1 cellular context compared by ENCODE assay signal in the genomic region with DNA sequence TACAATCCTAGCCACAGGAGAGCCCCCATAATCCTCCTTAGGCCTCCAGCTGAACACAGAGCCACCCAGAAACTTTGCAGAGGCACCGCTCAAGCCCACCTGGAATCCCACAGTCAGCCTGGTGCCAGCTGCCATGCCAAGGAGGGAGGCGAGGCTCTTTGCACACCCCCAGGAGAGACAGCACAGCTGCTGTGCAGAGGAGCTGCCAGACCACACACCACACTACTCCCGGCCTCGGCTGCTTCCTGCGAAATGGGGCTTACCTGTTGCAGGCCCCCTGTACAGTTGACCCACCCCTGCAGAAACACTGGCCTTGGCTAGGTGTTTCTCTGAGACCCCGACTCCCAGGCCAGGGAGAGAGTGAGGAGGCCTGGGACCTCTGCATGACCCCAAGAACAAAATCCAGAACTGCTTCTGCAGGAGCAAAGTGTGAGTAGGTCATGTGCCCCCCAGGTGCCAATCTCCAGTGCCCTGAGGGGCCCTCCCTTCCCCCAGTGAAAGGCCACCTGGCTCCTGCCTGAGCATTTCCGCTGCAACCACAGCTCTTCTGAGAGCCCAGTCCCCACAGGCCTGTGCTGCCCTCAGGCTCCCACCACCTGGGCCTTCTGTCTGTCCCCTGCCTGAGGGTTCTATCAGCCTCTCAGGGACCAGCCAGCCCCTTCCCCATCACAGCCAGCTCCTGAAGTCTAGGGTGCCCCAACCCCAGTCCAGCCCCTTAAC.
TF ChIP-seq lines count a peak whose summit lies in the region.

No MANE protein-coding gene starts in this region.

TF ChIP-seq in GM23338, 12 proteins besides CTCF, POLR2A, EP300 and RAD21 (continued from another document):
- TF ChIP-seq, protein P1, sequence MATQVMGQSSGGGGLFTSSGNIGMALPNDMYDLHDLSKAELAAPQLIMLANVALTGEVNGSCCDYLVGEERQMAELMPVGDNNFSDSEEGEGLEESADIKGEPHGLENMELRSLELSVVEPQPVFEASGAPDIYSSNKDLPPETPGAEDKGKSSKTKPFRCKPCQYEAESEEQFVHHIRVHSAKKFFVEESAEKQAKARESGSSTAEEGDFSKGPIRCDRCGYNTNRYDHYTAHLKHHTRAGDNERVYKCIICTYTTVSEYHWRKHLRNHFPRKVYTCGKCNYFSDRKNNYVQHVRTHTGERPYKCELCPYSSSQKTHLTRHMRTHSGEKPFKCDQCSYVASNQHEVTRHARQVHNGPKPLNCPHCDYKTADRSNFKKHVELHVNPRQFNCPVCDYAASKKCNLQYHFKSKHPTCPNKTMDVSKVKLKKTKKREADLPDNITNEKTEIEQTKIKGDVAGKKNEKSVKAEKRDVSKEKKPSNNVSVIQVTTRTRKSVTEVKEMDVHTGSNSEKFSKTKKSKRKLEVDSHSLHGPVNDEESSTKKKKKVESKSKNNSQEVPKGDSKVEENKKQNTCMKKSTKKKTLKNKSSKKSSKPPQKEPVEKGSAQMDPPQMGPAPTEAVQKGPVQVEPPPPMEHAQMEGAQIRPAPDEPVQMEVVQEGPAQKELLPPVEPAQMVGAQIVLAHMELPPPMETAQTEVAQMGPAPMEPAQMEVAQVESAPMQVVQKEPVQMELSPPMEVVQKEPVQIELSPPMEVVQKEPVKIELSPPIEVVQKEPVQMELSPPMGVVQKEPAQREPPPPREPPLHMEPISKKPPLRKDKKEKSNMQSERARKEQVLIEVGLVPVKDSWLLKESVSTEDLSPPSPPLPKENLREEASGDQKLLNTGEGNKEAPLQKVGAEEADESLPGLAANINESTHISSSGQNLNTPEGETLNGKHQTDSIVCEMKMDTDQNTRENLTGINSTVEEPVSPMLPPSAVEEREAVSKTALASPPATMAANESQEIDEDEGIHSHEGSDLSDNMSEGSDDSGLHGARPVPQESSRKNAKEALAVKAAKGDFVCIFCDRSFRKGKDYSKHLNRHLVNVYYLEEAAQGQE (IDR thresholded peaks at IDR 0.05; ENCODE audit: unreplicated experiment), result no peak
- TF ChIP-seq, protein P2, sequence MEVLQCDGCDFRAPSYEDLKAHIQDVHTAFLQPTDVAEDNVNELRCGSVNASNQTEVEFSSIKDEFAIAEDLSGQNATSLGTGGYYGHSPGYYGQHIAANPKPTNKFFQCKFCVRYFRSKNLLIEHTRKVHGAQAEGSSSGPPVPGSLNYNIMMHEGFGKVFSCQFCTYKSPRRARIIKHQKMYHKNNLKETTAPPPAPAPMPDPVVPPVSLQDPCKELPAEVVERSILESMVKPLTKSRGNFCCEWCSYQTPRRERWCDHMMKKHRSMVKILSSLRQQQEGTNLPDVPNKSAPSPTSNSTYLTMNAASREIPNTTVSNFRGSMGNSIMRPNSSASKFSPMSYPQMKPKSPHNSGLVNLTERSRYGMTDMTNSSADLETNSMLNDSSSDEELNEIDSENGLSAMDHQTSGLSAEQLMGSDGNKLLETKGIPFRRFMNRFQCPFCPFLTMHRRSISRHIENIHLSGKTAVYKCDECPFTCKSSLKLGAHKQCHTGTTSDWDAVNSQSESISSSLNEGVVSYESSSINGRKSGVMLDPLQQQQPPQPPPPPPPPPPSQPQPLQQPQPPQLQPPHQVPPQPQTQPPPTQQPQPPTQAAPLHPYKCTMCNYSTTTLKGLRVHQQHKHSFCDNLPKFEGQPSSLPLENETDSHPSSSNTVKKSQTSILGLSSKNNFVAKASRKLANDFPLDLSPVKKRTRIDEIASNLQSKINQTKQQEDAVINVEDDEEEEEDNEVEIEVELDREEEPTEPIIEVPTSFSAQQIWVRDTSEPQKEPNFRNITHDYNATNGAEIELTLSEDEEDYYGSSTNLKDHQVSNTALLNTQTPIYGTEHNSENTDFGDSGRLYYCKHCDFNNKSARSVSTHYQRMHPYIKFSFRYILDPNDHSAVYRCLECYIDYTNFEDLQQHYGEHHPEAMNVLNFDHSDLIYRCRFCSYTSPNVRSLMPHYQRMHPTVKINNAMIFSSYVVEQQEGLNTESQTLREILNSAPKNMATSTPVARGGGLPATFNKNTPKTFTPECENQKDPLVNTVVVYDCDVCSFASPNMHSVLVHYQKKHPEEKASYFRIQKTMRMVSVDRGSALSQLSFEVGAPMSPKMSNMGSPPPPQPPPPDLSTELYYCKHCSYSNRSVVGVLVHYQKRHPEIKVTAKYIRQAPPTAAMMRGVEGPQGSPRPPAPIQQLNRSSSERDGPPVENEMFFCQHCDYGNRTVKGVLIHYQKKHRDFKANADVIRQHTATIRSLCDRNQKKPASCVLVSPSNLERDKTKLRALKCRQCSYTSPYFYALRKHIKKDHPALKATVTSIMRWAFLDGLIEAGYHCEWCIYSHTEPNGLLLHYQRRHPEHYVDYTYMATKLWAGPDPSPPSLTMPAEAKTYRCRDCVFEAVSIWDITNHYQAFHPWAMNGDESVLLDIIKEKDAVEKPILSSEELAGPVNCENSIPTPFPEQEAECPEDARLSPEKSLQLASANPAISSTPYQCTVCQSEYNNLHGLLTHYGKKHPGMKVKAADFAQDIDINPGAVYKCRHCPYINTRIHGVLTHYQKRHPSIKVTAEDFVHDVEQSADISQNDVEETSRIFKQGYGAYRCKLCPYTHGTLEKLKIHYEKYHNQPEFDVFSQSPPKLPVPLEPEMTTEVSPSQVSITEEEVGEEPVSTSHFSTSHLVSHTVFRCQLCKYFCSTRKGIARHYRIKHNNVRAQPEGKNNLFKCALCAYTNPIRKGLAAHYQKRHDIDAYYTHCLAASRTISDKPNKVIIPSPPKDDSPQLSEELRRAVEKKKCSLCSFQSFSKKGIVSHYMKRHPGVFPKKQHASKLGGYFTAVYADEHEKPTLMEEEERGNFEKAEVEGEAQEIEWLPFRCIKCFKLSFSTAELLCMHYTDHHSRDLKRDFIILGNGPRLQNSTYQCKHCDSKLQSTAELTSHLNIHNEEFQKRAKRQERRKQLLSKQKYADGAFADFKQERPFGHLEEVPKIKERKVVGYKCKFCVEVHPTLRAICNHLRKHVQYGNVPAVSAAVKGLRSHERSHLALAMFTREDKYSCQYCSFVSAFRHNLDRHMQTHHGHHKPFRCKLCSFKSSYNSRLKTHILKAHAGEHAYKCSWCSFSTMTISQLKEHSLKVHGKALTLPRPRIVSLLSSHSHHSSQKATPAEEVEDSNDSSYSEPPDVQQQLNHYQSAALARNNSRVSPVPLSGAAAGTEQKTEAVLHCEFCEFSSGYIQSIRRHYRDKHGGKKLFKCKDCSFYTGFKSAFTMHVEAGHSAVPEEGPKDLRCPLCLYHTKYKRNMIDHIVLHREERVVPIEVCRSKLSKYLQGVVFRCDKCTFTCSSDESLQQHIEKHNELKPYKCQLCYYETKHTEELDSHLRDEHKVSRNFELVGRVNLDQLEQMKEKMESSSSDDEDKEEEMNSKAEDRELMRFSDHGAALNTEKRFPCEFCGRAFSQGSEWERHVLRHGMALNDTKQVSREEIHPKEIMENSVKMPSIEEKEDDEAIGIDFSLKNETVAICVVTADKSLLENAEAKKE (CRISPR knock-in tag; IDR thresholded peaks at IDR 0.05), result no peak
